ENCODE assay signal across 27 cellular contexts in the genomic region with DNA sequence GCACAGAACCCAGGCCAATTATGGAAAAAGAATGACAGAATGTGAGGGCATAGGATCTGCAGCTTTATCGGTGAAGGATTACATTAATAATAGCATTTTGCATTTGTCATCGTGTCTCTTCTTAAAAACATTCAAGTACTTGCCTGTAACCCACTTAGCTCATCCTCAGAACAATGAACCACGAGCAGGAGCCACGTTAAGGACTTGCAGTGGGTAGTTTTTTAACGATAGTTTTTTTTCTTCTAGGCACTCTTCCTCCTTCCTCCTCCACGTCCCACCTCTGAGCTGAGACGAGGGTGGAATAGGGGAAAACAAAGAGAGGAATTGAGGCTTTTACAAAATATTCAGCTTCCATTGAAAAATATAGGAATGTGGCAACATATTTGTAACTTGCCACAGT.
"Had no signal": no experiment of that assay in that cellular context is flagged by ENCODE, and none has a peak within 500 bp of the region (broad histone marks: within the 10 kb centered on the region; RNA-seq: fewer than 3 reads in every experiment).

No MANE protein-coding gene starts in this region.

- H3K27me3 ChIP-seq: ascending aorta, testis, transverse colon had no signal

- H3K27ac ChIP-seq: ascending aorta, brain microvascular endothelial cell, heart right ventricle, left ventricle myocardium inferior, spleen, testis, transverse colon, VCaP had no signal

- H3K4me1 Mint-ChIP-seq: activated CD4-positive, alpha-beta T cell treated with anti-CD3 and anti-CD28 coated beads, Interleukin-2, amount 10 ng/mL, durations not matched to agents 24 days and 14 days had no signal

- H3K9me3 Mint-ChIP-seq: activated CD4-positive, alpha-beta memory T cell treated with anti-CD3 and anti-CD28 coated beads for 36 hours; activated CD4-positive, alpha-beta T cell treated with anti-CD3 and anti-CD28 coated beads, Interleukin-2, amount 10 ng/mL, durations not matched to agents 24 days and 14 days; activated naive CD4-positive, alpha-beta T cell treated with anti-CD3 and anti-CD28 coated beads, Interleukin-2, amount 10 ng/mL, durations not matched to agents 7 days and 5 days; activated naive CD8-positive, alpha-beta T cell treated with anti-CD3 and anti-CD28 coated beads, Interleukin-2, amount 10 ng/mL, durations not matched to agents 7 days and 5 days; effector memory CD8-positive, alpha-beta T cell; naive B cell; T-helper 1 cell treated with Interleukin-12 subunit alpha and Interleukin-12 subunit beta and Interleukin-4 antibody, amounts not matched to agents 30 μg/mL and 1 μg/mL, for 36 hours had no signal

- DNase-seq: activated CD4-positive, alpha-beta memory T cell treated with anti-CD3 and anti-CD28 coated beads for 36 hours; activated CD4-positive, alpha-beta T cell treated with anti-CD3 and anti-CD28 coated beads, Interleukin-2, amount 10 ng/mL, durations not matched to agents 24 days and 14 days; activated CD8-positive, alpha-beta memory T cell treated with anti-CD3 and anti-CD28 coated beads, Interleukin-2, amount 50 U/mL, for 4 hours; activated gamma-delta T cell; activated naive CD4-positive, alpha-beta T cell treated with anti-CD3 and anti-CD28 coated beads, Interleukin-2, amount 10 ng/mL, durations not matched to agents 7 days and 5 days; activated naive CD8-positive, alpha-beta T cell treated with anti-CD3 and anti-CD28 coated beads, Interleukin-2, amount 10 ng/mL, durations not matched to agents 7 days and 5 days; activated T-cell treated with anti-CD3 and anti-CD28 coated beads, Interleukin-2, amount 50 U/mL, for 1 hour; brain microvascular endothelial cell; cortex of kidney; effector memory CD8-positive, alpha-beta T cell; erythroblast; heart right ventricle; left ventricle myocardium inferior; naive B cell; right cardiac atrium; spleen; stimulated activated naive CD4-positive, alpha-beta T cell treated with Interleukin-2 at 50 U/mL for 16 hours; T-helper 9 cell; testis; transverse colon had no signal

- H3K36me3 Mint-ChIP-seq: activated CD4-positive, alpha-beta memory T cell treated with anti-CD3 and anti-CD28 coated beads for 36 hours; activated naive CD4-positive, alpha-beta T cell treated with anti-CD3 and anti-CD28 coated beads, Interleukin-2, amount 10 ng/mL, durations not matched to agents 7 days and 5 days; activated naive CD8-positive, alpha-beta T cell treated with anti-CD3 and anti-CD28 coated beads, Interleukin-2, amount 10 ng/mL, durations not matched to agents 7 days and 5 days; naive B cell had no signal

- ATAC-seq: activated CD4-positive, CD25-positive, alpha-beta regulatory T cell treated with anti-CD3 and anti-CD28 coated beads, Interleukin-2, amount 50 U/mL, for 24 hours; effector memory CD8-positive, alpha-beta T cell; heart right ventricle; right cardiac atrium had no signal

- FAIRE-seq: islet of Langerhans, TTC549 had no signal

- H3K4me3 ChIP-seq: ascending aorta, heart right ventricle, left ventricle myocardium inferior, lung, spleen, testis, transverse colon had no signal

- H3K4me3 Mint-ChIP-seq: activated CD4-positive, alpha-beta memory T cell treated with anti-CD3 and anti-CD28 coated beads for 36 hours; activated CD4-positive, alpha-beta T cell treated with anti-CD3 and anti-CD28 coated beads, Interleukin-2, amount 10 ng/mL, durations not matched to agents 24 days and 14 days; activated naive CD4-positive, alpha-beta T cell treated with anti-CD3 and anti-CD28 coated beads, Interleukin-2, amount 10 ng/mL, durations not matched to agents 7 days and 5 days; activated naive CD8-positive, alpha-beta T cell treated with anti-CD3 and anti-CD28 coated beads, Interleukin-2, amount 10 ng/mL, durations not matched to agents 7 days and 5 days; effector memory CD8-positive, alpha-beta T cell; naive B cell; T-helper 1 cell treated with Interleukin-12 subunit alpha and Interleukin-12 subunit beta and Interleukin-4 antibody, amounts not matched to agents 30 μg/mL and 1 μg/mL, for 36 hours had no signal

- H3K36me3 ChIP-seq: ascending aorta, brain microvascular endothelial cell, heart right ventricle, left ventricle myocardium inferior, spleen, transverse colon had no signal

- H3K4me1 ChIP-seq: ascending aorta, spleen had no signal

- H3K9me3 ChIP-seq: ascending aorta, heart right ventricle, left ventricle myocardium inferior, spleen, testis, transverse colon had no signal

- H3K27ac Mint-ChIP-seq: activated CD4-positive, alpha-beta memory T cell treated with anti-CD3 and anti-CD28 coated beads for 36 hours; activated CD4-positive, alpha-beta T cell treated with anti-CD3 and anti-CD28 coated beads, Interleukin-2, amount 10 ng/mL, durations not matched to agents 24 days and 14 days; activated naive CD4-positive, alpha-beta T cell treated with anti-CD3 and anti-CD28 coated beads, Interleukin-2, amount 10 ng/mL, durations not matched to agents 7 days and 5 days; activated naive CD8-positive, alpha-beta T cell treated with anti-CD3 and anti-CD28 coated beads, Interleukin-2, amount 10 ng/mL, durations not matched to agents 7 days and 5 days; effector memory CD8-positive, alpha-beta T cell; T-helper 1 cell treated with Interleukin-12 subunit alpha and Interleukin-12 subunit beta and Interleukin-4 antibody, amounts not matched to agents 30 μg/mL and 1 μg/mL, for 36 hours had no signal
